8 cellular contexts compared by ENCODE assay signal in genomic region chr16:29594926-29595838, GRCh38.
DNase-seq lines count a peak whose midpoint lies in the region; ATAC-seq and TF ChIP-seq lines count a peak whose summit lies in the region.
"Not testable (repeated sequence)": the region's sequence is repeated elsewhere in the genome, so short reads cannot be mapped to it uniquely, and the experiment has no call there.

No MANE protein-coding gene starts in this region.

- peaks cover 17% of the 10 kb centered on the region for H3K79me2 ChIP-seq in fibroblast of lung (ENCODE audit: control insufficient read depth, insufficient read depth, low read length)

- not testable (repeated sequence) for H3K9me3 ChIP-seq in fibroblast of lung (ENCODE audit: control insufficient read depth, insufficient read depth, low read depth, low read length)

- peaks cover 11 to 36% (median 22%) of the 10 kb centered on the region in 3 donors for H3K4me1 Mint-ChIP-seq in naive B cell

- not testable (repeated sequence) for H3K36me3 Mint-ChIP-seq in naive B cell

- not testable (repeated sequence) for H2AFZ ChIP-seq in fibroblast of lung (ENCODE audit: low read length)

- DNase-seq in DMS53 (lab: John Stamatoyannopoulos, UW), result peak; percentile 91
- peak; percentile 53 for DNase-seq in KG1 (lab: John Stamatoyannopoulos, UW)
- DNase-seq in RKO (ENCODE audit: low spot score), result peak; percentile 90
- peak; percentile 80 to 86 for DNase-seq in activated T-helper 1 cell treated with anti-CD3 and anti-CD28 coated beads, Interleukin-2, amount 50 U/mL, for 16 hours (ENCODE audit: low read depth in 1 of 2, low spot score in 1 of 2)
- peak; percentile 87 to 89 for DNase-seq in fibroblast of lung (ENCODE audit: low read depth in 2 of 2)
- peak; percentile 89 for DNase-seq in naive B cell
- peak; percentile 79 to 80 for DNase-seq in stimulated activated CD8-positive, alpha-beta memory T cell treated with anti-CD3 and anti-CD28 coated beads, Interleukin-7, amount 100 ng/mL, for 48 hours (ENCODE audit: extremely low read depth in 1 of 2, low read depth in 1 of 2)

- H3K27ac Mint-ChIP-seq in naive B cell, result peak overlapping the region; percentile 67 to 95 (median 94)

- H3K4me2 ChIP-seq in fibroblast of lung (ENCODE audit: extremely low read depth, insufficient read depth, low read length), result peak overlapping the region; percentile 21

- not testable (repeated sequence) for H3K27me3 ChIP-seq in fibroblast of lung (ENCODE audit: control insufficient read depth, insufficient read depth, low read length)

- peak overlapping the region; percentile 47 to 66 (median 58) for H3K4me3 ChIP-seq in fibroblast of lung (replicated peaks in 1 of 4; ENCODE audit: control extremely low read depth in 1 of 4, insufficient read depth in 1 of 4, low read depth in 3 of 4, low read length in 4 of 4)

- not testable (repeated sequence) for H4K20me1 ChIP-seq in fibroblast of lung (ENCODE audit: control insufficient read depth, extremely low read depth, insufficient read depth, low read length)

- ATAC-seq in GM21737 (IDR thresholded peaks at IDR 0.05; ENCODE audit: unreplicated experiment) (peak; percentile 78), naive B cell (ENCODE audit: low read depth in 2 of 2) (peak; percentile 72 to 75)

- peak overlapping the region; percentile 54 for H3K27ac ChIP-seq in fibroblast of lung (ENCODE audit: insufficient read depth, low read length)

- not testable (repeated sequence) for TF ChIP-seq CTCF in fibroblast of lung (conservative IDR thresholded peaks at IDR 0.05 in 1 of 2, IDR thresholded peaks at IDR 0.05 in 1 of 2; ENCODE audit: low read depth in 1 of 2, low read length in 2 of 2)

- not testable (repeated sequence) for H3K27me3 Mint-ChIP-seq in naive B cell

- peak overlapping the region; percentile 62 for H3K9ac ChIP-seq in fibroblast of lung (ENCODE audit: insufficient read depth, low read length)

- not testable (repeated sequence) for H3K36me3 ChIP-seq in fibroblast of lung (ENCODE audit: control insufficient read depth, insufficient read depth, low read length)

- not testable (repeated sequence) for H3K4me1 ChIP-seq in fibroblast of lung (ENCODE audit: control insufficient read depth, extremely low read depth, insufficient read depth, low read length)

- peak overlapping the region; percentile 82 to 92 (median 88) for H3K4me3 Mint-ChIP-seq in naive B cell

- not testable (repeated sequence) for H3K9me3 Mint-ChIP-seq in naive B cell

Comparison
In these comparisons a context has a peak if more than half of its experiments do, and no peak if none do; other contexts are left out.
1. Peak in every context shown above with its lines: DNase-seq, ATAC-seq, H3K4me3 ChIP-seq and H3K27ac ChIP-seq.